9 cellular contexts compared by ENCODE assay signal in the genomic region with DNA sequence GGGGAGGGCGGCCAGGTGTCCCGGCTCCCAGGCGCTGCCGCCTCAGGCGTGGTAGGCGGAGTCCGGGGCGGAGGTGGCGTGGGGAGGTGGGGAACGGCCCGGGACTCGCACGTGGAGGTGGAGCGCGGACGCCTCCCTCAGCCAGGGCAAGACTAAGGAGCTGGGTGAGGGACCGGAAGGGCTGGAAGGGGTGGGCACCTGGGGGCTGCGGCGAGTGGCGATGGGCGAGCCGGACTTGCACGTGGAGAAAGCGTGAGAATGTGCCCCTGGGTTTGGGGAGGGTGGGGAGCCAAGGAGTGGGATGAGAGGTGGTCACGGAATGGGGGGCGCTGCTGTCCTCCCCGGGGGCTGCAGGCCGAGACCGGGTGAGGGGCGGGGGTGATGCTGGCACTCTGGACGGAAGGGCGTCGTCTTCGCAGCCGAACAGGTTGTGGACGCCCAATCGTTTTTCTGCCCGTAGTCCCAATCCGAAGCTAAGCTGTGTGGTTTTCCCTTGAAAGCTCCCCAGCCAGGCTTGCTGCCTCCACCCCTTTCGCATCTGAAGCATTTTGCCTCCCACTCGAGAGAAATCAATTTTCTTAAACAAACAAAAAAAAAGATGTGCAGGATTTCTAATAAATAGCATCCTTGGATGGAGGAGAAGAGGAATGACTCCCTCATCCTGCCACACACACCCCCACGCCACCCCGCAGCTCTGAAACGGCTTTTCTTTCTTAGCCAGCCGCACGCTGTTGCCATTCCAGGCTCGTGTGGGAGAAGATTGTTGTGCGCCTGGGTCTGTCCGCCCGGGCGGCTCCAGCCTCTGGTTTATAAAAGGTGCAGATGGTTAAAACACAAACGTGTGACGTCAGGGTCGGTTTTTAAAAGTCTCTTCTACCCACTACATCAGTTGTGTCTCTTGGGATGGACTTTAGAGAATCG.
DNase-seq lines count a peak whose midpoint lies in the region; ATAC-seq, FAIRE-seq and TF ChIP-seq lines count a peak whose summit lies in the region.
"Had no signal": no experiment of that assay in that cellular context is flagged by ENCODE, and none has a peak within 500 bp of the region (broad histone marks: within the 10 kb centered on the region; RNA-seq: fewer than 3 reads in every experiment).

No MANE protein-coding gene starts in this region.

- intact Hi-C loops in heart right ventricle (cut with DNase I) = no loop called here
- intact Hi-C loops in pancreas (cut with DNase I) = no loop called here

- peak overlapping the region in 9 of 10 donors; percentile 55 to 84 (median 73) for H3K27ac ChIP-seq in heart right ventricle
- H3K27ac ChIP-seq in pancreas = peak overlapping the region; percentile 93 to 96 (median 94)

- H3K4me1 Mint-ChIP-seq in activated naive CD8-positive, alpha-beta T cell treated with anti-CD3 and anti-CD28 coated beads, Interleukin-2, amount 50 U/mL, for 24 hours = peaks cover 40% of the 10 kb centered on the region

- H3K27me3 Mint-ChIP-seq in activated naive CD8-positive, alpha-beta T cell treated with anti-CD3 and anti-CD28 coated beads, Interleukin-2, amount 50 U/mL, for 24 hours = peaks cover 2% of the 10 kb centered on the region

- peaks cover 5% of the 10 kb centered on the region for H3K9me3 Mint-ChIP-seq in activated naive CD8-positive, alpha-beta T cell treated with anti-CD3 and anti-CD28 coated beads, Interleukin-2, amount 50 U/mL, for 24 hours

- peak overlapping the region; percentile 72 for H3K27ac Mint-ChIP-seq in activated naive CD8-positive, alpha-beta T cell treated with anti-CD3 and anti-CD28 coated beads, Interleukin-2, amount 50 U/mL, for 24 hours

- 1% methylated on average over 48 to 55 of the region's 55 CpGs for WGBS in heart right ventricle, 2 donors
- WGBS in pancreas, 2 donors = 1% methylated on average over 51 to 55 of the region's 55 CpGs

- peaks cover 12% of the 10 kb centered on the region for H3K36me3 Mint-ChIP-seq in activated naive CD8-positive, alpha-beta T cell treated with anti-CD3 and anti-CD28 coated beads, Interleukin-2, amount 50 U/mL, for 24 hours (ENCODE audit: low read depth)

- ATAC-seq in GM19438 (IDR thresholded peaks at IDR 0.05; ENCODE audit: low read depth, unreplicated experiment) (peak; percentile 43), HG03457 (IDR thresholded peaks at IDR 0.05; ENCODE audit: unreplicated experiment) (peak; percentile 37), heart right ventricle (peak; percentile 10 to 82 (median 69)), pancreas (peak; percentile 82 to 86 (median 86))
- peak; percentile 74 for ATAC-seq in activated naive CD8-positive, alpha-beta T cell treated with anti-CD3 and anti-CD28 coated beads, Interleukin-2, amount 50 U/mL, for 24 hours

- H3K4me1 ChIP-seq in heart right ventricle = peaks cover 0 to 24% (median 15%) of the 10 kb centered on the region in 9 donors
- peaks cover 8 to 32% (median 13%) of the 10 kb centered on the region in 3 donors for H3K4me1 ChIP-seq in pancreas

- TF ChIP-seq CTCF in heart right ventricle (IDR thresholded peaks at IDR 0.05) (no peak), pancreas (IDR thresholded peaks at IDR 0.05) (no peak)

- peak overlapping the region; percentile 91 for H3K4me3 Mint-ChIP-seq in activated naive CD8-positive, alpha-beta T cell treated with anti-CD3 and anti-CD28 coated beads, Interleukin-2, amount 50 U/mL, for 24 hours

- H3K4me3 ChIP-seq in heart right ventricle (peak overlapping the region; percentile 73 to 99 (median 90)), pancreas (peak overlapping the region; percentile 93 to 97 (median 94))

- H3K9me3 ChIP-seq in heart right ventricle = no peaks in the 10 kb centered on the region
- no peaks in the 10 kb centered on the region for H3K9me3 ChIP-seq in pancreas

- no peaks in the 10 kb centered on the region for H3K36me3 ChIP-seq in heart right ventricle
- H3K36me3 ChIP-seq in pancreas = no peaks in the 10 kb centered on the region

- DNase-seq in DMS 273 treated with DMSO at 0.1 percent for 48 hours (lab: John Stamatoyannopoulos, UW) = peak; percentile 54
- DNase-seq in NOMO-1 treated with DMSO at 0.1 percent for 48 hours (lab: John Stamatoyannopoulos, UW; ENCODE audit: unreplicated experiment) = peak; percentile 43
- peak; percentile 61 for DNase-seq in activated naive CD8-positive, alpha-beta T cell treated with anti-CD3 and anti-CD28 coated beads, Interleukin-2, amount 50 U/mL, for 24 hours
- DNase-seq in heart right ventricle = no peak
- peak; percentile 23 to 92 (median 58) for DNase-seq in pancreas
- no peak for DNase-seq in activated gamma-delta T cell (lab: John Stamatoyannopoulos, UW)

- no peak for FAIRE-seq in pancreas (lab: Jason Lieb, UNC)
- FAIRE-seq: frontal cortex had no signal

- no peaks in the 10 kb centered on the region for H3K27me3 ChIP-seq in heart right ventricle
- no peaks in the 10 kb centered on the region for H3K27me3 ChIP-seq in pancreas

Comparison
In these comparisons a context has a peak if more than half of its experiments do, and no peak if none do; other contexts are left out.
1. DNase-seq: peak in DMS 273 treated with DMSO at 0.1 percent for 48 hours (single experiment), NOMO-1 treated with DMSO at 0.1 percent for 48 hours (single experiment), activated naive CD8-positive, alpha-beta T cell treated with anti-CD3 and anti-CD28 coated beads, Interleukin-2, amount 50 U/mL, for 24 hours (single experiment) and pancreas (6 of 6); none in heart right ventricle (0 of 2) and activated gamma-delta T cell (single experiment).
2. Peak in every context shown above with its lines, with median percentiles within 50 percentile points of each other: ATAC-seq.